Comparison of ENCODE assay signal across 13 cellular contexts in genomic region chr20:64076061-64076997, GRCh38. TPM values are rescaled to one million over a fixed set of nuclear protein-coding genes. Genes with fewer than 3 reads are reported as not detected.
A peak's percentile ranks its signal among the peaks of the same experiment; 100 is the strongest.
DNase-seq lines count a peak whose midpoint lies in the region; ATAC-seq and TF ChIP-seq lines count a peak whose summit lies in the region.
"Had no signal": no experiment of that assay in that cellular context is flagged by ENCODE, and none has a peak within 500 bp of the region (broad histone marks: within the 10 kb centered on the region; RNA-seq: fewer than 3 reads in every experiment).

No MANE protein-coding gene starts in this region.

- TF ChIP-seq POLR2A in uterus (IDR thresholded peaks at IDR 0.05), result no peak

- ATAC-seq in effector memory CD8-positive, alpha-beta T cell (replicated peaks), result no peak
- no peak for ATAC-seq in stimulated activated naive CD8-positive, alpha-beta T cell treated with anti-CD3 and anti-CD28 coated beads, Interleukin-15, amount 100 ng/mL, for 72 hours
- no peak for ATAC-seq in GM19467 (IDR thresholded peaks at IDR 0.05; ENCODE audit: unreplicated experiment)
- ATAC-seq in HG03521 (IDR thresholded peaks at IDR 0.05; ENCODE audit: unreplicated experiment), result no peak
- ATAC-seq: SK-N-SH treated with all-trans-retinoic acid at 6 μM for 48 hours had no signal

- peaks cover 19% of the 10 kb centered on the region for H3K36me3 ChIP-seq in OCI-LY3 (replicated peaks; ENCODE audit: low read depth, low read length)
- H3K36me3 ChIP-seq in uterus, result no peaks in the 10 kb centered on the region

- H4K20me1 ChIP-seq in OCI-LY3 (ENCODE audit: insufficient read depth, low read length), result no peaks in the 10 kb centered on the region

- TF ChIP-seq CTCF in OCI-LY3 (IDR thresholded peaks at IDR 0.05; ENCODE audit: low read depth, low read length) (no peak), uterus (IDR thresholded peaks at IDR 0.05) (no peak)

- H3K36me3 Mint-ChIP-seq in activated T-cell treated with anti-CD3 and anti-CD28 coated beads, Interleukin-2, amount 50 U/mL, for 24 hours (ENCODE audit: low read depth), result peaks cover 48% of the 10 kb centered on the region
- H3K36me3 Mint-ChIP-seq in effector memory CD8-positive, alpha-beta T cell (ENCODE audit: insufficient read depth), result peaks cover 42% of the 10 kb centered on the region

- H2AFZ ChIP-seq in OCI-LY3 (ENCODE audit: low read depth, low read length), result no peak overlapping the region

- peak overlapping the region; percentile 89 for H3K4me3 Mint-ChIP-seq in activated T-cell treated with anti-CD3 and anti-CD28 coated beads, Interleukin-2, amount 50 U/mL, for 24 hours
- peak overlapping the region; percentile 92 to 95 for H3K4me3 Mint-ChIP-seq in effector memory CD8-positive, alpha-beta T cell
- H3K4me3 Mint-ChIP-seq in stimulated activated naive CD8-positive, alpha-beta T cell treated with anti-CD3 and anti-CD28 coated beads, Interleukin-15, amount 100 ng/mL, for 72 hours, result peak overlapping the region; percentile 96 to 98

- H3K4me3 ChIP-seq in OCI-LY3 (ENCODE audit: low read length) (peak overlapping the region; percentile 91), uterus (no peak overlapping the region)

- intact Hi-C loops in uterus (cut with DNase I; ENCODE audit: low total_unique reads), result no loop called here

- H3K4me1 ChIP-seq in OCI-LY3 (ENCODE audit: low read length), result peaks cover 30% of the 10 kb centered on the region
- H3K4me1 ChIP-seq in uterus, result peaks cover 5 to 10% of the 10 kb centered on the region in 2 donors

- peak overlapping the region; percentile 98 for H3K9ac ChIP-seq in OCI-LY3 (ENCODE audit: low read length)

- H3K9me3 ChIP-seq in OCI-LY3 (ENCODE audit: insufficient read depth, low read length) (no peaks in the 10 kb centered on the region), uterus (no peaks in the 10 kb centered on the region)

- no peak for DNase-seq in activated T-cell treated with anti-CD3 and anti-CD28 coated beads, Interleukin-2, amount 50 U/mL, for 24 hours
- DNase-seq in activated T-cell treated with anti-CD3 and anti-CD28 coated beads, Interleukin-2, amount 50 U/mL, for 48 hours, result no peak
- DNase-seq in effector memory CD8-positive, alpha-beta T cell, result no peak
- no peak for DNase-seq in stimulated activated naive CD8-positive, alpha-beta T cell treated with anti-CD3 and anti-CD28 coated beads, Interleukin-15, amount 100 ng/mL, for 72 hours
- no peak for DNase-seq in uterus
- DNase-seq: activated CD4-positive, alpha-beta T cell treated with anti-CD3 and anti-CD28 coated beads for 1 hour; DMS53; NCI-H2029 treated with DMSO at 0.1 percent for 48 hours had no signal

- peaks cover 29% of the 10 kb centered on the region for H3K4me1 Mint-ChIP-seq in activated T-cell treated with anti-CD3 and anti-CD28 coated beads, Interleukin-2, amount 50 U/mL, for 24 hours (ENCODE audit: low read depth)
- H3K4me1 Mint-ChIP-seq in effector memory CD8-positive, alpha-beta T cell (ENCODE audit: low read depth in 2 of 2), result peaks cover 17 to 39% of the 10 kb centered on the region in 2 donors
- H3K4me1 Mint-ChIP-seq in stimulated activated naive CD8-positive, alpha-beta T cell treated with anti-CD3 and anti-CD28 coated beads, Interleukin-15, amount 100 ng/mL, for 72 hours, result peaks cover 72% of the 10 kb centered on the region

- no peaks in the 10 kb centered on the region for H3K27me3 Mint-ChIP-seq in activated T-cell treated with anti-CD3 and anti-CD28 coated beads, Interleukin-2, amount 50 U/mL, for 24 hours
- H3K27me3 Mint-ChIP-seq in effector memory CD8-positive, alpha-beta T cell, result no peaks in the 10 kb centered on the region
- peaks cover 7% of the 10 kb centered on the region for H3K27me3 Mint-ChIP-seq in stimulated activated naive CD8-positive, alpha-beta T cell treated with anti-CD3 and anti-CD28 coated beads, Interleukin-15, amount 100 ng/mL, for 72 hours

- peak overlapping the region; percentile 91 for H3K27ac Mint-ChIP-seq in activated T-cell treated with anti-CD3 and anti-CD28 coated beads, Interleukin-2, amount 50 U/mL, for 24 hours
- H3K27ac Mint-ChIP-seq in effector memory CD8-positive, alpha-beta T cell, result peak overlapping the region; percentile 87 to 90
- peak overlapping the region in 1 of 2 donors; percentile 80 for H3K27ac Mint-ChIP-seq in stimulated activated naive CD8-positive, alpha-beta T cell treated with anti-CD3 and anti-CD28 coated beads, Interleukin-15, amount 100 ng/mL, for 72 hours

- H3K79me2 ChIP-seq in OCI-LY3 (ENCODE audit: low read length), result peaks cover 34% of the 10 kb centered on the region

- H3K27me3 ChIP-seq in OCI-LY3 (ENCODE audit: low read depth, low read length) (no peaks in the 10 kb centered on the region), uterus (peaks cover 0 to 17% of the 10 kb centered on the region in 2 donors)

- H3K9me3 Mint-ChIP-seq in activated T-cell treated with anti-CD3 and anti-CD28 coated beads, Interleukin-2, amount 50 U/mL, for 24 hours, result no peaks in the 10 kb centered on the region
- H3K9me3 Mint-ChIP-seq in effector memory CD8-positive, alpha-beta T cell, result no peaks in the 10 kb centered on the region
- H3K9me3 Mint-ChIP-seq in stimulated activated naive CD8-positive, alpha-beta T cell treated with anti-CD3 and anti-CD28 coated beads, Interleukin-15, amount 100 ng/mL, for 72 hours, result no peaks in the 10 kb centered on the region

- H3K4me2 ChIP-seq in OCI-LY3 (ENCODE audit: low read length), result peak overlapping the region; percentile 99

- H3K27ac ChIP-seq in OCI-LY3 (ENCODE audit: low read length), result peak overlapping the region; percentile 91
- no peak overlapping the region for H3K27ac ChIP-seq in uterus

RNA-seq across cellular contexts. Expression of gene RGS19, which starts 3.0 kb away (rescaled TPM):
- 10 to 100 TPM in 1 of 4 donors, 1 to 10 TPM in 3; 4.6 to 38.8 (median 6.7) TPM for total RNA-seq in uterus

RNA-seq across cellular contexts. Expression of gene OPRL1, which starts 3.6 kb away (rescaled TPM):
- total RNA-seq in uterus, result 1 to 10 TPM in 1 of 4 donors, under 1 TPM in 2, not detected in 1; 0.51 to 1.9 (median 0.64) TPM

RNA-seq across cellular contexts. Expression of gene LKAAEAR1, which starts 7.9 kb away (rescaled TPM):
- not detected for total RNA-seq in uterus
- total RNA-seq: urinary bladder had no signal

RNA-seq across cellular contexts. Expression of gene TCEA2, which starts 13.3 kb away (rescaled TPM):
- total RNA-seq in uterus, result 10 to 100 TPM; 21.5 to 75.4 (median 27.2) TPM

RNA-seq across cellular contexts. Expression of gene SOX18, which starts 26.9 kb away (rescaled TPM):
- total RNA-seq in uterus, result 100 to 1,000 TPM in 1 of 4 donors, 10 to 100 TPM in 2, 1 to 10 TPM in 1; 6.7 to 116 (median 19.1) TPM
